In the genomic region with DNA sequence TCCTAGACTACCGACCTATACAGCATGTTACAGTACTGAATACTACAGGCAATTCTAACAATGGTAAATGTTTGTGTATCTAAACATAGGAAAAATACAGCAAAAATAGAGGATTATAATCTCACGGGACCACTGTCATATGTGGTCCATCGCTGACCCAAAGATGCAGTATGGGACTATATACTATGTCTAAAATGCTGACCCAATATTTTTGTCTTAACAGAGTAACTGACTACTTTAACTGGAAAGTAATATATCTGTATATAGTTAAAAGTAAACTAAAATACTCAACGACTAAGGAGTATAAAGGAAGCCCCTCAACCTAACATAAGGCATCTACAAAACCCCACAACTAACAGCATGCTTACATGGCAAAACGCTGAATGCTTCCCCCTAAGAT, we compare ENCODE assay signal across 26 cellular contexts. TPM values are rescaled to one million over a fixed set of nuclear protein-coding genes. Genes with fewer than 3 reads are reported as not detected.
"Had no signal": no experiment of that assay in that cellular context is flagged by ENCODE, and none has a peak within 500 bp of the region (broad histone marks: within the 10 kb centered on the region; RNA-seq: fewer than 3 reads in every experiment).

No MANE protein-coding gene starts in this region.

- H3K4me1 Mint-ChIP-seq: activated naive CD8-positive, alpha-beta T cell treated with anti-CD3 and anti-CD28 coated beads, Interleukin-2, amount 50 U/mL, for 24 hours; brain had no signal

- H3K4me3 Mint-ChIP-seq: activated CD4-positive, alpha-beta memory T cell treated with anti-CD3 and anti-CD28 coated beads, Interleukin-2, amount 10 ng/mL, durations not matched to agents 7 days and 5 days; activated naive CD4-positive, alpha-beta T cell treated with anti-CD3 and anti-CD28 coated beads, Interleukin-2, amount 10 ng/mL, durations not matched to agents 7 days and 5 days; activated naive CD8-positive, alpha-beta T cell; activated naive CD8-positive, alpha-beta T cell treated with anti-CD3 and anti-CD28 coated beads, Interleukin-2, amount 50 U/mL, for 24 hours; brain; T-helper 1 cell treated with Interleukin-12 subunit alpha and Interleukin-12 subunit beta and Interleukin-4 antibody, amounts not matched to agents 30 μg/mL and 1 μg/mL, for 36 hours; T-helper 2 cell treated with Interferon-gamma antibody and Interleukin-4, amounts not matched to agents 5 μg/mL and 100 μg/mL, for 36 hours had no signal

- H3K9me3 Mint-ChIP-seq: activated CD4-positive, alpha-beta memory T cell treated with anti-CD3 and anti-CD28 coated beads, Interleukin-2, amount 10 ng/mL, durations not matched to agents 7 days and 5 days; activated naive CD4-positive, alpha-beta T cell treated with anti-CD3 and anti-CD28 coated beads, Interleukin-2, amount 10 ng/mL, durations not matched to agents 7 days and 5 days; activated naive CD8-positive, alpha-beta T cell treated with anti-CD3 and anti-CD28 coated beads, Interleukin-2, amount 50 U/mL, for 24 hours; brain; T-helper 1 cell treated with Interleukin-12 subunit alpha and Interleukin-12 subunit beta and Interleukin-4 antibody, amounts not matched to agents 30 μg/mL and 1 μg/mL, for 36 hours; T-helper 2 cell treated with Interferon-gamma antibody and Interleukin-4, amounts not matched to agents 5 μg/mL and 100 μg/mL, for 36 hours had no signal

- H3K27me3 Mint-ChIP-seq: activated CD4-positive, alpha-beta memory T cell treated with anti-CD3 and anti-CD28 coated beads, Interleukin-2, amount 10 ng/mL, durations not matched to agents 7 days and 5 days; activated naive CD4-positive, alpha-beta T cell treated with anti-CD3 and anti-CD28 coated beads, Interleukin-2, amount 10 ng/mL, durations not matched to agents 7 days and 5 days; activated naive CD8-positive, alpha-beta T cell; activated naive CD8-positive, alpha-beta T cell treated with anti-CD3 and anti-CD28 coated beads, Interleukin-2, amount 50 U/mL, for 24 hours; brain had no signal

- H3K27ac Mint-ChIP-seq: activated CD4-positive, alpha-beta memory T cell treated with anti-CD3 and anti-CD28 coated beads, Interleukin-2, amount 10 ng/mL, durations not matched to agents 7 days and 5 days; activated naive CD4-positive, alpha-beta T cell treated with anti-CD3 and anti-CD28 coated beads, Interleukin-2, amount 10 ng/mL, durations not matched to agents 7 days and 5 days; activated naive CD8-positive, alpha-beta T cell; activated naive CD8-positive, alpha-beta T cell treated with anti-CD3 and anti-CD28 coated beads, Interleukin-2, amount 50 U/mL, for 24 hours; T-helper 1 cell treated with Interleukin-12 subunit alpha and Interleukin-12 subunit beta and Interleukin-4 antibody, amounts not matched to agents 30 μg/mL and 1 μg/mL, for 36 hours; T-helper 2 cell treated with Interferon-gamma antibody and Interleukin-4, amounts not matched to agents 5 μg/mL and 100 μg/mL, for 36 hours had no signal

- ATAC-seq: activated naive CD8-positive, alpha-beta T cell treated with anti-CD3 and anti-CD28 coated beads, Interleukin-2, amount 50 U/mL, for 24 hours; PC-3 had no signal

- DNase-seq: activated CD4-positive, alpha-beta memory T cell treated with anti-CD3 and anti-CD28 coated beads, Interleukin-2, amount 10 ng/mL, durations not matched to agents 7 days and 5 days; activated CD4-positive, alpha-beta T cell treated with anti-CD3 and anti-CD28 coated beads for 48 hours; activated effector memory CD4-positive, alpha-beta T cell treated with Interleukin-2 at 50 U/mL for 16 hours; activated naive CD4-positive, alpha-beta T cell treated with anti-CD3 and anti-CD28 coated beads, Interleukin-2, amount 10 ng/mL, durations not matched to agents 7 days and 5 days; activated naive CD8-positive, alpha-beta T cell treated with anti-CD3 and anti-CD28 coated beads, Interleukin-2, amount 50 U/mL, for 24 hours; activated T-cell treated with anti-CD3 and anti-CD28 coated beads, Interleukin-2, amount 50 U/mL, for 48 hours; anterior cingulate cortex; central memory CD4-positive, alpha-beta T cell; MM.1S; MV-4-11; NCI-H1092; NCI-H1436 treated with DMSO at 0.1 percent for 48 hours; NCI-H1694 treated with DMSO at 0.1 percent for 48 hours; NCI-H2029; NCI-H345; NCI-H524 treated with DMSO at 0.1 percent for 48 hours; PC-3; Peyer's patch; RPMI8226; SHP77 treated with DMSO at 0.1 percent for 48 hours; SK-N-SH had no signal

RNA-seq across cellular contexts. Expression of a gene that starts 23.7 kb away (rescaled TPM):
- total RNA-seq: activated CD4-positive, alpha-beta memory T cell treated with anti-CD3 and anti-CD28 coated beads, Interleukin-2, amount 10 ng/mL, durations not matched to agents 7 days and 5 days; activated CD8-positive, alpha-beta memory T cell treated with anti-CD3 and anti-CD28 coated beads for 36 hours had no signal
